Comparison of ENCODE assay signal across 8 cellular contexts in the genomic region with DNA sequence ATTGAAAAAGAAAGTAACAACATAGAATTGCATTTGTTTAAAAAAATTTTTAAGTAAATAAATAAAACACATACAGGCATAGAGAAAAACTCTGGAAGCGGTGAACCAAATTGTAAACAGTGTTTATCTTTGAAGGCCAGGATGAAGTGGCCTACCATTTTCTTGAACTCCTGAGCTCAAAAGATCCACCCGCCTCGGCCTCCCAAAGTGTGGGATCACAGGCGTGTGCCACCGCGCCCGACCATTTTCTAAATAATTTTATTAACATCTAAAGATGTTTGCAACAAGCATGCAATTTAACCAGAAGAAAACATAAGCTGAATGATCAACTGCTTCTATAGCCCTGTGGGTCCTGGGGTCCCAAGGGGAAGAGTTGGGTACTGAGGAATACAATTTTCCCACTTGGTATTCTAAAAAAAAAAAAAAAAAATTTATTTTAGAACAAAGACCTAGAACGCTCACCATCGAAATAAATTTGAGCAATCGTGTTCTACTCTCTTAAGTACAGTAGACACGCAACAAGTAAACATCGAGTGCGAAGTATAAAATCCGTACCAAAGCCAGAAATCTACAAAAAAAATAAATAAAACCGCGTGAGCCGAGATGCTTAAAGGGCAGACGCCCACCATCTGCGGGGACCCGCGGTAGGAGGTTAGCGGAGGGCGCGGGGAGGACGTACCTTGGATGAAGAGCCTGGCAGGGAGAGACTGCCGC. TPM values are rescaled to one million over a fixed set of nuclear protein-coding genes. Genes with fewer than 3 reads are reported as not detected.
A peak's percentile ranks its signal among the peaks of the same experiment; 100 is the strongest.
DNase-seq lines count a peak whose midpoint lies in the region; ATAC-seq and TF ChIP-seq lines count a peak whose summit lies in the region.

No MANE protein-coding gene starts in this region.

- H3K27me3 Mint-ChIP-seq in activated CD4-positive, alpha-beta T cell treated with anti-CD3 and anti-CD28 coated beads, Interleukin-2, amount 10 ng/mL, durations not matched to agents 24 days and 14 days = peaks cover 2% of the 10 kb centered on the region
- H3K27me3 Mint-ChIP-seq in naive B cell = no peaks in the 10 kb centered on the region

- no peak for ATAC-seq in Panc1
- no peak for ATAC-seq in naive B cell (ENCODE audit: low read depth in 2 of 2)

- no peak for TF ChIP-seq CTCF in Panc1 (IDR thresholded peaks at IDR 0.05)

- H3K4me1 Mint-ChIP-seq in activated CD4-positive, alpha-beta T cell treated with anti-CD3 and anti-CD28 coated beads, Interleukin-2, amount 10 ng/mL, durations not matched to agents 24 days and 14 days = peaks cover 24% of the 10 kb centered on the region
- peaks cover 16 to 42% (median 19%) of the 10 kb centered on the region in 3 donors for H3K4me1 Mint-ChIP-seq in naive B cell

- H3K27ac Mint-ChIP-seq in activated CD4-positive, alpha-beta T cell treated with anti-CD3 and anti-CD28 coated beads, Interleukin-2, amount 10 ng/mL, durations not matched to agents 24 days and 14 days = peak overlapping the region; percentile 99
- H3K27ac Mint-ChIP-seq in naive B cell = peak overlapping the region; percentile 94 to 97 (median 96)

- in situ Hi-C loops in Panc1 (cut with HindIII; ENCODE audit: low pct_unique_long_range_greater_than_20kb, low sequenced_read_pairs) = no loop called here

- no peaks in the 10 kb centered on the region for H3K27me3 ChIP-seq in Panc1 (ENCODE audit: control insufficient read depth, insufficient read depth, low read length)

- intact Hi-C loops in activated CD4-positive, alpha-beta T cell treated with anti-CD3 and anti-CD28 coated beads, Interleukin-2, amount 10 ng/mL, durations not matched to agents 24 days and 14 days (cut with micrococcal nuclease) = loop anchor here (1.0 to 10.0 kb wide), 6 partner anchors 16 to 355 kb away; a partner anchor contains a TSS
- intact Hi-C loops in Panc1 (cut with micrococcal nuclease; ENCODE audit: unreplicated experiment) = loop anchor here (5.0 kb wide), 1 partner anchor 120 kb away; a partner anchor contains a TSS

- peaks cover 3% of the 10 kb centered on the region for H3K9me3 Mint-ChIP-seq in activated CD4-positive, alpha-beta T cell treated with anti-CD3 and anti-CD28 coated beads, Interleukin-2, amount 10 ng/mL, durations not matched to agents 24 days and 14 days
- H3K9me3 Mint-ChIP-seq in naive B cell = peaks cover 5 to 19% (median 10%) of the 10 kb centered on the region in 7 donors

- peak; percentile 75 for DNase-seq in activated CD4-positive, alpha-beta T cell treated with anti-CD3 and anti-CD28 coated beads, Interleukin-2, amount 10 ng/mL, durations not matched to agents 24 days and 14 days
- DNase-seq in activated CD4-positive, alpha-beta T cell treated with anti-CD3 and anti-CD28 coated beads, Interleukin-2, amount 50 U/mL, for 1 hour = no peak
- DNase-seq in Panc1 (ENCODE audit: low read depth, low spot score) (no peak), dedifferentiated amniotic fluid mesenchymal stem cell (ENCODE audit: extremely low spot score) (peak; percentile 19), naive B cell (no peak), C1 segment of cervical spinal cord (lab: John Stamatoyannopoulos, UW) (no peak), HuH-7.5 (ENCODE audit: low spot score) (no peak), HPDE6-E6E7 (ENCODE audit: extremely low spot score) (no peak)

- POLR2A ChIA-PET in Panc1 (lab: Charles Lee) = no interaction called here

- H3K9me3 ChIP-seq in Panc1 (ENCODE audit: control insufficient read depth, insufficient read depth, low read depth, low read length) = no peaks in the 10 kb centered on the region

- BruUV-seq in Panc1 (replicated peaks; lab: Mats Ljungman, UMichigan) = TSS peak; percentile 80

- H3K36me3 Mint-ChIP-seq in activated CD4-positive, alpha-beta T cell treated with anti-CD3 and anti-CD28 coated beads, Interleukin-2, amount 10 ng/mL, durations not matched to agents 24 days and 14 days (ENCODE audit: low read depth) = peaks cover 4% of the 10 kb centered on the region
- peaks cover 6 to 13% of the 10 kb centered on the region in 2 donors for H3K36me3 Mint-ChIP-seq in naive B cell

- H3K4me1 ChIP-seq in Panc1 (ENCODE audit: control insufficient read depth, insufficient read depth, low read length) = peaks cover 7% of the 10 kb centered on the region

- CTCF ChIA-PET in Panc1 (lab: Charles Lee) = no interaction called here

- peaks cover 6% of the 10 kb centered on the region; the same call in 1 of the 2 replicates for H3K36me3 ChIP-seq in Panc1 (ENCODE audit: control insufficient read depth, insufficient read depth, low read length)

- peak overlapping the region; percentile 96 for H3K4me3 Mint-ChIP-seq in activated CD4-positive, alpha-beta T cell treated with anti-CD3 and anti-CD28 coated beads, Interleukin-2, amount 10 ng/mL, durations not matched to agents 24 days and 14 days
- peak overlapping the region; percentile 91 to 99 (median 96) for H3K4me3 Mint-ChIP-seq in naive B cell

- H3K4me3 ChIP-seq in Panc1 (ENCODE audit: low read depth in 2 of 2, low read length in 2 of 2) = peak overlapping the region; percentile 77 to 83

- H3K27ac ChIP-seq in Panc1 (ENCODE audit: low read length) = peak overlapping the region; percentile 98

RNA-seq across cellular contexts. Expression of a gene that starts 0.5 kb away (rescaled TPM):
- total RNA-seq in activated CD4-positive, alpha-beta T cell treated with anti-CD3 and anti-CD28 coated beads, Interleukin-2, amount 10 ng/mL, durations not matched to agents 24 days and 14 days = 58.9 and 67.1 TPM in 2 replicates
- 21.1 TPM for total RNA-seq in Panc1 (2021; ENCODE audit: unreplicated experiment)
- 10.6 TPM for polyA plus RNA-seq in Panc1 (2012; ENCODE audit: insufficient read length)
- polyA plus RNA-seq in naive B cell (ENCODE audit: low read depth in 6 of 6) = 10 to 100 TPM; 44.5 to 85.3 (median 75.8) TPM

Comparison
In these comparisons a context has a peak if more than half of its experiments do, and no peak if none do; other contexts are left out.
1. DNase-seq: peak in activated CD4-positive, alpha-beta T cell treated with anti-CD3 and anti-CD28 coated beads, Interleukin-2, amount 10 ng/mL, durations not matched to agents 24 days and 14 days (single experiment) and dedifferentiated amniotic fluid mesenchymal stem cell (single experiment); none in activated CD4-positive, alpha-beta T cell treated with anti-CD3 and anti-CD28 coated beads, Interleukin-2, amount 50 U/mL, for 1 hour (single experiment), Panc1 (single experiment), naive B cell (single experiment), C1 segment of cervical spinal cord (0 of 14), HuH-7.5 (single experiment) and HPDE6-E6E7 (single experiment).